ENCODE assay signal across 37 cellular contexts in genomic region chr17:74086992-74087391, GRCh38.
"Had no signal": no experiment of that assay in that cellular context is flagged by ENCODE, and none has a peak within 500 bp of the region (broad histone marks: within the 10 kb centered on the region; RNA-seq: fewer than 3 reads in every experiment).

No MANE protein-coding gene starts in this region.

- H3K36me3 Mint-ChIP-seq: activated CD8-positive, alpha-beta memory T cell treated with anti-CD3 and anti-CD28 coated beads, Interleukin-2, amount 10 ng/mL, durations not matched to agents 7 days and 5 days; activated naive CD8-positive, alpha-beta T cell treated with anti-CD3 and anti-CD28 coated beads for 36 hours had no signal

- FAIRE-seq: TTC549 had no signal

- H3K9me3 ChIP-seq: adrenal gland had no signal

- H3K27me3 ChIP-seq: adrenal gland, ascending aorta, brain microvascular endothelial cell had no signal

- DNase-seq: activated CD4-positive, alpha-beta memory T cell treated with anti-CD3 and anti-CD28 coated beads, Interleukin-2, amount 10 ng/mL, durations not matched to agents 7 days and 5 days; activated CD4-positive, alpha-beta T cell treated with anti-CD3 and anti-CD28 coated beads for 1 hour; activated CD4-positive, alpha-beta T cell treated with anti-CD3 and anti-CD28 coated beads for 36 hours; activated CD4-positive, alpha-beta T cell treated with anti-CD3 and anti-CD28 coated beads for 48 hours; activated CD4-positive, alpha-beta T cell treated with anti-CD3 and anti-CD28 coated beads, Interleukin-2, amount 10 ng/mL, durations not matched to agents 7 days and 5 days; activated CD4-positive, alpha-beta T cell treated with anti-CD3 and anti-CD28 coated beads, Interleukin-2, amount 50 U/mL, for 48 hours; activated CD4-positive, CD25-positive, alpha-beta regulatory T cell; activated CD8-positive, alpha-beta memory T cell treated with anti-CD3 and anti-CD28 coated beads for 24 hours; activated CD8-positive, alpha-beta memory T cell treated with anti-CD3 and anti-CD28 coated beads, Interleukin-2, amount 10 ng/mL, durations not matched to agents 7 days and 5 days; activated CD8-positive, alpha-beta memory T cell treated with anti-CD3 and anti-CD28 coated beads, Interleukin-2, amount 50 U/mL, for 48 hours; activated CD8-positive, alpha-beta T cell treated with anti-CD3 and anti-CD28 coated beads, Interleukin-2, amount 10 ng/mL, durations not matched to agents 7 days and 5 days; activated effector memory CD4-positive, alpha-beta T cell treated with anti-CD3 and anti-CD28 coated beads, Interleukin-2, amount 50 U/mL, for 16 hours; activated gamma-delta T cell treated with Interleukin-2 at 50 U/mL for 16 hours; activated naive CD4-positive, alpha-beta T cell; activated naive CD4-positive, alpha-beta T cell treated with anti-CD3 and anti-CD28 coated beads for 36 hours; activated naive CD4-positive, alpha-beta T cell treated with anti-CD3 and anti-CD28 coated beads, Interleukin-2, amount 50 U/mL, for 16 hours; activated naive CD8-positive, alpha-beta T cell treated with anti-CD3 and anti-CD28 coated beads for 36 hours; activated T-cell treated with anti-CD3 and anti-CD28 coated beads, Interleukin-2, amount 50 U/mL, for 4 hours; activated T-cell treated with anti-CD3 and anti-CD28 coated beads, Interleukin-2, amount 50 U/mL, for 72 hours; adrenal gland; amygdala; anterior cingulate cortex; brain microvascular endothelial cell; central memory CD4-positive, alpha-beta T cell; T-helper 1 cell; T-helper 2 cell; T-helper 9 cell had no signal

- H3K27ac ChIP-seq: adrenal gland, ascending aorta, brain microvascular endothelial cell, breast epithelium, VCaP had no signal

- H3K4me3 ChIP-seq: adrenal gland, ascending aorta, breast epithelium had no signal

- H3K4me1 Mint-ChIP-seq: activated CD4-positive, alpha-beta memory T cell treated with anti-CD3 and anti-CD28 coated beads, Interleukin-2, amount 10 ng/mL, durations not matched to agents 7 days and 5 days; activated CD4-positive, alpha-beta T cell treated with anti-CD3 and anti-CD28 coated beads for 36 hours; activated CD4-positive, alpha-beta T cell treated with anti-CD3 and anti-CD28 coated beads, Interleukin-2, amount 10 ng/mL, durations not matched to agents 7 days and 5 days; activated CD8-positive, alpha-beta memory T cell treated with anti-CD3 and anti-CD28 coated beads, Interleukin-2, amount 10 ng/mL, durations not matched to agents 7 days and 5 days; activated naive CD8-positive, alpha-beta T cell treated with anti-CD3 and anti-CD28 coated beads for 36 hours; activated T-helper 17 cell treated with anti-CD3 and anti-CD28 coated beads, Interleukin-2, amount 50 U/mL, for 72 hours; WTC11 had no signal

- H3K4me1 ChIP-seq: adrenal gland, ascending aorta, breast epithelium had no signal

- H3K36me3 ChIP-seq: adrenal gland, ascending aorta, brain microvascular endothelial cell, breast epithelium had no signal

- H3K27ac Mint-ChIP-seq: activated CD4-positive, alpha-beta memory T cell treated with anti-CD3 and anti-CD28 coated beads, Interleukin-2, amount 10 ng/mL, durations not matched to agents 7 days and 5 days; activated CD4-positive, alpha-beta T cell treated with anti-CD3 and anti-CD28 coated beads for 36 hours; activated CD4-positive, alpha-beta T cell treated with anti-CD3 and anti-CD28 coated beads, Interleukin-2, amount 10 ng/mL, durations not matched to agents 7 days and 5 days; activated CD8-positive, alpha-beta memory T cell treated with anti-CD3 and anti-CD28 coated beads, Interleukin-2, amount 10 ng/mL, durations not matched to agents 7 days and 5 days; activated CD8-positive, alpha-beta T cell treated with anti-CD3 and anti-CD28 coated beads, Interleukin-2, amount 10 ng/mL, durations not matched to agents 7 days and 5 days; activated naive CD4-positive, alpha-beta T cell treated with anti-CD3 and anti-CD28 coated beads for 36 hours; activated naive CD4-positive, alpha-beta T cell treated with anti-CD3 and anti-CD28 coated beads, Interleukin-2, amount 50 U/mL, for 72 hours; activated naive CD8-positive, alpha-beta T cell treated with anti-CD3 and anti-CD28 coated beads for 36 hours; activated T-cell treated with anti-CD3 and anti-CD28 coated beads, Interleukin-2, amount 50 U/mL, for 72 hours; activated T-helper 1 cell treated with anti-CD3 and anti-CD28 coated beads, Interleukin-12 subunit alpha, Interleukin-12 subunit beta, Interleukin-2, Interleukin-4 antibody, amounts not matched to agents 30 ng/mL and 10 ng/mL and 1 ng/mL, durations not matched to agents 14 hours and 24 hours and 36 hours; activated T-helper 17 cell treated with anti-CD3 and anti-CD28 coated beads, Interleukin-2, amount 50 U/mL, for 72 hours; T-helper 1 cell treated with Interleukin-12 subunit alpha and Interleukin-12 subunit beta and Interleukin-4 antibody, amounts not matched to agents 30 μg/mL and 1 μg/mL, for 36 hours; T-helper 2 cell treated with Interferon-gamma antibody and Interleukin-4, amounts not matched to agents 5 μg/mL and 100 μg/mL, for 36 hours; WTC11 had no signal

- H3K4me3 Mint-ChIP-seq: activated CD4-positive, alpha-beta memory T cell treated with anti-CD3 and anti-CD28 coated beads, Interleukin-2, amount 10 ng/mL, durations not matched to agents 7 days and 5 days; activated CD4-positive, alpha-beta T cell treated with anti-CD3 and anti-CD28 coated beads for 36 hours; activated CD4-positive, alpha-beta T cell treated with anti-CD3 and anti-CD28 coated beads, Interleukin-2, amount 10 ng/mL, durations not matched to agents 7 days and 5 days; activated CD8-positive, alpha-beta memory T cell treated with anti-CD3 and anti-CD28 coated beads, Interleukin-2, amount 10 ng/mL, durations not matched to agents 7 days and 5 days; activated CD8-positive, alpha-beta T cell treated with anti-CD3 and anti-CD28 coated beads, Interleukin-2, amount 10 ng/mL, durations not matched to agents 7 days and 5 days; activated naive CD4-positive, alpha-beta T cell treated with anti-CD3 and anti-CD28 coated beads for 36 hours; activated naive CD8-positive, alpha-beta T cell treated with anti-CD3 and anti-CD28 coated beads for 36 hours; activated T-cell treated with anti-CD3 and anti-CD28 coated beads, Interleukin-2, amount 50 U/mL, for 4 hours; activated T-cell treated with anti-CD3 and anti-CD28 coated beads, Interleukin-2, amount 50 U/mL, for 72 hours; activated T-helper 1 cell treated with anti-CD3 and anti-CD28 coated beads, Interleukin-12 subunit alpha, Interleukin-12 subunit beta, Interleukin-2, Interleukin-4 antibody, amounts not matched to agents 30 ng/mL and 10 ng/mL and 1 ng/mL, durations not matched to agents 14 hours and 24 hours and 36 hours; activated T-helper 17 cell treated with anti-CD3 and anti-CD28 coated beads, Interleukin-2, amount 50 U/mL, for 72 hours; T-helper 1 cell treated with Interleukin-12 subunit alpha and Interleukin-12 subunit beta and Interleukin-4 antibody, amounts not matched to agents 30 μg/mL and 1 μg/mL, for 36 hours; T-helper 2 cell treated with Interferon-gamma antibody and Interleukin-4, amounts not matched to agents 5 μg/mL and 100 μg/mL, for 36 hours; WTC11 had no signal
